8 cellular contexts compared by ENCODE assay signal in genomic region chr22:50209893-50210292, GRCh38. TPM values are rescaled to one million over a fixed set of nuclear protein-coding genes. Genes with fewer than 3 reads are reported as not detected.
DNase-seq lines count a peak whose midpoint lies in the region; ATAC-seq and TF ChIP-seq lines count a peak whose summit lies in the region.

No MANE protein-coding gene starts in this region.

- H3K4me3 ChIP-seq in esophagus squamous epithelium = no peak overlapping the region

- peak; percentile 45 for DNase-seq in activated T-helper 1 cell treated with Interleukin-2 at 50 U/mL for 16 hours (ENCODE audit: low read depth)
- DNase-seq in activated T-helper 1 cell treated with anti-CD3 and anti-CD28 coated beads, Interleukin-12 subunit alpha, Interleukin-12 subunit beta, Interleukin-2, Interleukin-4 antibody, amounts not matched to agents 30 ng/mL and 10 ng/mL and 1 ng/mL, durations not matched to agents 14 hours and 24 hours and 36 hours (ENCODE audit: low spot score) = no peak
- peak; percentile 58 for DNase-seq in NCI-H69 (lab: John Stamatoyannopoulos, UW)
- DNase-seq in activated CD8-positive, alpha-beta memory T cell treated with anti-CD3 and anti-CD28 coated beads, Interleukin-2, amount 50 U/mL, for 48 hours = peak; percentile 84
- DNase-seq in esophagus squamous epithelium (lab: John Stamatoyannopoulos, UW) = no peak
- DNase-seq in neural crest cell (ENCODE audit: low read depth, low spot score) = peak; percentile 71
- DNase-seq in type B pancreatic cell (ENCODE audit: extremely low spot score, unreplicated experiment) = no peak

- H3K36me3 ChIP-seq in esophagus squamous epithelium = peaks cover 14 to 95% (median 37%) of the 10 kb centered on the region in 3 donors

- H3K27ac ChIP-seq in esophagus squamous epithelium = no peak overlapping the region

- ATAC-seq in GM18519 (IDR thresholded peaks at IDR 0.05; ENCODE audit: low FRiP score, unreplicated experiment) = no peak

- no peaks in the 10 kb centered on the region for H3K27me3 Mint-ChIP-seq in activated T-helper 1 cell treated with anti-CD3 and anti-CD28 coated beads, Interleukin-12 subunit alpha, Interleukin-12 subunit beta, Interleukin-2, Interleukin-4 antibody, amounts not matched to agents 30 ng/mL and 10 ng/mL and 1 ng/mL, durations not matched to agents 14 hours and 24 hours and 36 hours (ENCODE audit: insufficient read depth)
- H3K27me3 Mint-ChIP-seq in neural crest cell (ENCODE audit: low read depth) = peaks cover 4% of the 10 kb centered on the region
- no peaks in the 10 kb centered on the region for H3K27me3 Mint-ChIP-seq in type B pancreatic cell

- H3K9me3 Mint-ChIP-seq in activated T-helper 1 cell treated with anti-CD3 and anti-CD28 coated beads, Interleukin-12 subunit alpha, Interleukin-12 subunit beta, Interleukin-2, Interleukin-4 antibody, amounts not matched to agents 30 ng/mL and 10 ng/mL and 1 ng/mL, durations not matched to agents 14 hours and 24 hours and 36 hours = no peaks in the 10 kb centered on the region
- no peaks in the 10 kb centered on the region for H3K9me3 Mint-ChIP-seq in neural crest cell
- H3K9me3 Mint-ChIP-seq in type B pancreatic cell = no peaks in the 10 kb centered on the region

- peaks cover 0 to 47% (median 0%) of the 10 kb centered on the region in 3 donors for H3K4me1 ChIP-seq in esophagus squamous epithelium

- peaks cover 21% of the 10 kb centered on the region for H3K36me3 Mint-ChIP-seq in activated T-helper 1 cell treated with anti-CD3 and anti-CD28 coated beads, Interleukin-12 subunit alpha, Interleukin-12 subunit beta, Interleukin-2, Interleukin-4 antibody, amounts not matched to agents 30 ng/mL and 10 ng/mL and 1 ng/mL, durations not matched to agents 14 hours and 24 hours and 36 hours (ENCODE audit: low read depth)
- H3K36me3 Mint-ChIP-seq in neural crest cell (ENCODE audit: low read depth) (peaks cover 27% of the 10 kb centered on the region), type B pancreatic cell (peaks cover 23% of the 10 kb centered on the region)

- no peak overlapping the region for H3K4me3 Mint-ChIP-seq in activated T-helper 1 cell treated with anti-CD3 and anti-CD28 coated beads, Interleukin-12 subunit alpha, Interleukin-12 subunit beta, Interleukin-2, Interleukin-4 antibody, amounts not matched to agents 30 ng/mL and 10 ng/mL and 1 ng/mL, durations not matched to agents 14 hours and 24 hours and 36 hours
- H3K4me3 Mint-ChIP-seq in neural crest cell (peak overlapping the region; percentile 77), type B pancreatic cell (peak overlapping the region; percentile 23)

- H3K9me3 ChIP-seq in esophagus squamous epithelium = no peaks in the 10 kb centered on the region

- no peaks in the 10 kb centered on the region for H3K27me3 ChIP-seq in esophagus squamous epithelium

- WGBS in esophagus squamous epithelium, 2 donors = 14 to 67% methylated on average over 9 to 15 of the region's 20 CpGs

- peak; percentile 75 to 89 (median 84) for TF ChIP-seq CTCF in esophagus squamous epithelium (IDR thresholded peaks at IDR 0.05)
- TF ChIP-seq CTCF in neural crest cell (conservative IDR thresholded peaks at IDR 0.05) = peak; percentile 88
- peak; percentile 91 for TF ChIP-seq CTCF in type B pancreatic cell (conservative IDR thresholded peaks at IDR 0.05)

- no peak for TF ChIP-seq POLR2A in esophagus squamous epithelium (IDR thresholded peaks at IDR 0.05)

- intact Hi-C loops in activated T-helper 1 cell treated with anti-CD3 and anti-CD28 coated beads, Interleukin-12 subunit alpha, Interleukin-12 subunit beta, Interleukin-2, Interleukin-4 antibody, amounts not matched to agents 30 ng/mL and 10 ng/mL and 1 ng/mL, durations not matched to agents 14 hours and 24 hours and 36 hours (cut with micrococcal nuclease) = loop anchor here (1.0 to 2.0 kb wide), 4 partner anchors 19 to 443 kb away; no protein-coding TSS in a partner anchor
- intact Hi-C loops in esophagus squamous epithelium (cut with DNase I) = loop anchor here (5.0 to 10.0 kb wide), 2 partner anchors 58 to 285 kb away; no protein-coding TSS in a partner anchor

- H3K4me1 Mint-ChIP-seq in activated T-helper 1 cell treated with anti-CD3 and anti-CD28 coated beads, Interleukin-12 subunit alpha, Interleukin-12 subunit beta, Interleukin-2, Interleukin-4 antibody, amounts not matched to agents 30 ng/mL and 10 ng/mL and 1 ng/mL, durations not matched to agents 14 hours and 24 hours and 36 hours (ENCODE audit: low read depth) = peaks cover 5% of the 10 kb centered on the region
- peaks cover 13% of the 10 kb centered on the region for H3K4me1 Mint-ChIP-seq in neural crest cell
- H3K4me1 Mint-ChIP-seq in type B pancreatic cell (ENCODE audit: unreplicated experiment) = peaks cover 10% of the 10 kb centered on the region

- H3K27ac Mint-ChIP-seq in activated T-helper 1 cell treated with anti-CD3 and anti-CD28 coated beads, Interleukin-12 subunit alpha, Interleukin-12 subunit beta, Interleukin-2, Interleukin-4 antibody, amounts not matched to agents 30 ng/mL and 10 ng/mL and 1 ng/mL, durations not matched to agents 14 hours and 24 hours and 36 hours = no peak overlapping the region
- H3K27ac Mint-ChIP-seq in neural crest cell (ENCODE audit: unreplicated experiment) (no peak overlapping the region), type B pancreatic cell (peak overlapping the region; percentile 12)

RNA-seq across cellular contexts. Expression of gene SELENOO, which starts 9.1 kb away (rescaled TPM):
- total RNA-seq in activated T-helper 1 cell treated with anti-CD3 and anti-CD28 coated beads, Interleukin-12 subunit alpha, Interleukin-12 subunit beta, Interleukin-2, Interleukin-4 antibody, amounts not matched to agents 30 ng/mL and 10 ng/mL and 1 ng/mL, durations not matched to agents 14 hours and 24 hours and 36 hours = 23.7 and 25.9 TPM in 2 replicates
- total RNA-seq in esophagus squamous epithelium (10 to 100 TPM; 23.9 to 36.3 (median 27.0) TPM), neural crest cell (24.3 and 24.5 TPM in 2 replicates), type B pancreatic cell (ENCODE audit: low replicate concordance) (23.8 and 28.5 TPM in 2 replicates)

RNA-seq across cellular contexts. Expression of gene TRABD, which starts 24.2 kb away (rescaled TPM):
- 94.1 and 96.8 TPM in 2 replicates for total RNA-seq in activated T-helper 1 cell treated with anti-CD3 and anti-CD28 coated beads, Interleukin-12 subunit alpha, Interleukin-12 subunit beta, Interleukin-2, Interleukin-4 antibody, amounts not matched to agents 30 ng/mL and 10 ng/mL and 1 ng/mL, durations not matched to agents 14 hours and 24 hours and 36 hours
- total RNA-seq in esophagus squamous epithelium (10 to 100 TPM; 39.3 to 55.1 (median 45.8) TPM), neural crest cell (45.7 and 46.9 TPM in 2 replicates), type B pancreatic cell (ENCODE audit: low replicate concordance) (33.8 and 37.7 TPM in 2 replicates)

RNA-seq across cellular contexts. Expression of gene TUBGCP6, which starts 34.9 kb away (rescaled TPM):
- total RNA-seq in activated T-helper 1 cell treated with anti-CD3 and anti-CD28 coated beads, Interleukin-12 subunit alpha, Interleukin-12 subunit beta, Interleukin-2, Interleukin-4 antibody, amounts not matched to agents 30 ng/mL and 10 ng/mL and 1 ng/mL, durations not matched to agents 14 hours and 24 hours and 36 hours = 52.1 and 54.6 TPM in 2 replicates
- 10 to 100 TPM; 20.3 to 44.3 (median 32.2) TPM for total RNA-seq in esophagus squamous epithelium
- 48.8 and 54.4 TPM in 2 replicates for total RNA-seq in neural crest cell
- total RNA-seq in type B pancreatic cell (ENCODE audit: low replicate concordance) = 43.0 and 51.4 TPM in 2 replicates

RNA-seq across cellular contexts. Expression of gene PANX2, which starts 39.4 kb away (rescaled TPM):
- total RNA-seq in activated T-helper 1 cell treated with anti-CD3 and anti-CD28 coated beads, Interleukin-12 subunit alpha, Interleukin-12 subunit beta, Interleukin-2, Interleukin-4 antibody, amounts not matched to agents 30 ng/mL and 10 ng/mL and 1 ng/mL, durations not matched to agents 14 hours and 24 hours and 36 hours = 0.36 and 0.64 TPM in 2 replicates
- total RNA-seq in esophagus squamous epithelium (1 to 10 TPM; 1.6 to 4.5 (median 3.4) TPM), neural crest cell (2.5 and 3.0 TPM in 2 replicates), type B pancreatic cell (ENCODE audit: low replicate concordance) (3.0 and 9.3 TPM in 2 replicates)

RNA-seq across cellular contexts. Expression of gene HDAC10, which starts 41.2 kb away (rescaled TPM):
- total RNA-seq in activated T-helper 1 cell treated with anti-CD3 and anti-CD28 coated beads, Interleukin-12 subunit alpha, Interleukin-12 subunit beta, Interleukin-2, Interleukin-4 antibody, amounts not matched to agents 30 ng/mL and 10 ng/mL and 1 ng/mL, durations not matched to agents 14 hours and 24 hours and 36 hours = 67.4 and 68.1 TPM in 2 replicates
- total RNA-seq in esophagus squamous epithelium (10 to 100 TPM; 18.2 to 46.3 (median 35.6) TPM), neural crest cell (49.9 and 52.9 TPM in 2 replicates), type B pancreatic cell (ENCODE audit: low replicate concordance) (29.5 and 37.1 TPM in 2 replicates)

Comparison
In these comparisons a context has a peak if more than half of its experiments do, and no peak if none do; other contexts are left out.
1. DNase-seq: peak in activated T-helper 1 cell treated with Interleukin-2 at 50 U/mL for 16 hours (single experiment), NCI-H69 (single experiment), activated CD8-positive, alpha-beta memory T cell treated with anti-CD3 and anti-CD28 coated beads, Interleukin-2, amount 50 U/mL, for 48 hours (single experiment) and neural crest cell (single experiment); none in activated T-helper 1 cell treated with anti-CD3 and anti-CD28 coated beads, Interleukin-12 subunit alpha, Interleukin-12 subunit beta, Interleukin-2, Interleukin-4 antibody, amounts not matched to agents 30 ng/mL and 10 ng/mL and 1 ng/mL, durations not matched to agents 14 hours and 24 hours and 36 hours (single experiment), esophagus squamous epithelium (single experiment) and type B pancreatic cell (single experiment).
2. Peak in every context shown above with its lines, with median percentiles within 50 percentile points of each other: CTCF ChIP-seq.